In the genomic region with DNA sequence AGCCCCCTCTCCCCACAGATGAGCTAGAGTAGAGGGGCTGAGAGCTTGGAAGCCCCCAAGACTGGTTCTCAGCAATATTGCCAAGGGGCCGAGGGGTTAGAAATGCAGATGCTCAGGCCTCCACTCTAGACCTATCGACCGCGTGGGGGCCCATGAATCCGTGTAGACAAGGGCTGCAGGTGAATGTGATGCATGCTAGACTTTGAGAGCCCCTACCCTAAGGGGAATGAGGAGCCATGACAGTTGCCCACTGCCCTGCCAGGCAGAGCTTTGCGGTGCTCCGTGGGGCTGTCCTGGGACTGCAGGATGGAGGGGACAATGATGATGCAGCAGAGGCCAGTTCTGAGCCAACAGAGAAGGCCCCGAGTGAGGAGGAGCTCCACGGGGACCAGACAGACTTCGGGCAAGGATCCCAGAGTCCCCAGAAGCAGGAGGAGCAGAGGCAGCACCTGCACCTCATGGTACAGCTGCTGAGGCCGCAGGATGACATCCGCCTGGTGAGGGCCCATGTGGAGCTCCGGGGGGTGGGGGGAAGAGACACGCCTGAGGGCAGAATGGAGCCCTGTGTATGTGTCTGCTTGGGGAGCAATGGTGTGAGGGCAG, we compare ENCODE assay signal across 8 cellular contexts. TPM values are rescaled to one million over a fixed set of nuclear protein-coding genes. Genes with fewer than 3 reads are reported as not detected.
DNase-seq lines count a peak whose midpoint lies in the region; ATAC-seq and TF ChIP-seq lines count a peak whose summit lies in the region.

No MANE protein-coding gene starts in this region.

- no peaks in the 10 kb centered on the region; the same call in 2 of the 3 replicates for H3K36me3 Mint-ChIP-seq in GM23338 (ENCODE audit: low read depth)
- H3K36me3 Mint-ChIP-seq in WTC11: peaks cover 1% of the 10 kb centered on the region; the same call in 1 of the 2 replicates

- H3K27me3 Mint-ChIP-seq in GM23338 (ENCODE audit: insufficient read depth, low read depth, poor library complexity) (peaks cover 11% of the 10 kb centered on the region), WTC11 (ENCODE audit: low read depth) (peaks cover 4% of the 10 kb centered on the region; the same call in 1 of the 2 replicates)

- no peak for TF ChIP-seq POLR2A in gastrocnemius medialis (IDR thresholded peaks at IDR 0.05)
- no peak for TF ChIP-seq POLR2A in testis (IDR thresholded peaks at IDR 0.05)

- H3K36me3 ChIP-seq in GM23338 (ENCODE audit: insufficient read depth) (no peaks in the 10 kb centered on the region), gastrocnemius medialis (peaks cover 0 to 8% of the 10 kb centered on the region in 2 donors), testis (ENCODE audit: low read depth, missing control alignments) (no peaks in the 10 kb centered on the region)

- H3K4me3 ChIP-seq in GM23338: peak overlapping the region; percentile 87
- H3K4me3 ChIP-seq in right cardiac atrium (ENCODE audit: low read length): no peak overlapping the region
- H3K4me3 ChIP-seq in gastrocnemius medialis: peak overlapping the region; percentile 76 to 94 (median 90)
- peak overlapping the region in 1 of 2 donors; percentile 93 for H3K4me3 ChIP-seq in testis

- WGBS in right cardiac atrium: 84% methylated on average over 14 of the region's 14 CpGs
- 56 to 84% methylated on average over 8 to 14 of the region's 14 CpGs for WGBS in testis, 2 donors

- H3K27ac Mint-ChIP-seq in GM23338 (no peak overlapping the region), WTC11 (no peak overlapping the region)

- H3K4me1 Mint-ChIP-seq in GM23338 (peaks cover 3% of the 10 kb centered on the region; the same call in 1 of the 3 replicates), WTC11 (peaks cover 11% of the 10 kb centered on the region)

- H3F3A ChIP-seq in GM23338 (replicated peaks; ENCODE audit: low read depth): peaks cover 4% of the 10 kb centered on the region; the same call in 1 of the 2 replicates

- CTCF ChIA-PET in WTC11 (lab: Charles Lee): interaction anchor here (0.6 to 5.3 kb wide), 9 partner anchors 11 to 689 kb away, joined by 3 to 103 read pairs (median 3); a partner anchor contains a TSS

- ATAC-seq in GM23338 (no peak), WTC11 (no peak), right cardiac atrium (no peak), gastrocnemius medialis (no peak), GM18907 (IDR thresholded peaks at IDR 0.05; ENCODE audit: unreplicated experiment) (no peak)

- POLR2A ChIA-PET in WTC11 (lab: Charles Lee): interaction anchor here (0.5 to 1.2 kb wide), 2 partner anchors 22 to 161 kb away, joined by 3 read pairs; no protein-coding TSS in a partner anchor

- no peaks in the 10 kb centered on the region for H3K79me2 ChIP-seq in GM23338 (replicated peaks; ENCODE audit: insufficient read depth)

- H3K9me3 ChIP-seq in right cardiac atrium (ENCODE audit: control insufficient read depth, low read length) (no peaks in the 10 kb centered on the region), gastrocnemius medialis (no peaks in the 10 kb centered on the region), testis (no peaks in the 10 kb centered on the region)

- H4K20me1 ChIP-seq in GM23338 (replicated peaks; ENCODE audit: insufficient read depth): no peaks in the 10 kb centered on the region

- DNase-seq in GM23338 (ENCODE audit: low spot score) (no peak), WTC11 (ENCODE audit: low spot score) (peak; percentile 10), right cardiac atrium (peak in 2 of 3 donors; percentile 10 to 47), gastrocnemius medialis (no peak), NCI-H2107 treated with DMSO at 0.1 percent for 48 hours (lab: John Stamatoyannopoulos, UW; ENCODE audit: unreplicated experiment) (no peak), NCI-H187 (lab: John Stamatoyannopoulos, UW) (no peak), testis (no peak)

- H3K9me2 ChIP-seq in GM23338 (ENCODE audit: insufficient read depth): no peaks in the 10 kb centered on the region

- H3K9me3 Mint-ChIP-seq in GM23338 (no peaks in the 10 kb centered on the region), WTC11 (no peaks in the 10 kb centered on the region)

- intact Hi-C loops in right cardiac atrium (cut with DNase I) (no loop called here), gastrocnemius medialis (cut with DNase I; ENCODE audit: low total_unique reads) (loop anchor here (5.0 kb wide), 1 partner anchor 37 kb away; a partner anchor contains a TSS), testis (cut with DNase I; ENCODE audit: low total_unique reads) (no loop called here)

- no peak overlapping the region; the same call in 1 of the 2 replicates for H2AFZ ChIP-seq in GM23338

- no peak for TF ChIP-seq CTCF in GM23338 (conservative IDR thresholded peaks at IDR 0.05; ENCODE audit: low read depth in 2 of 2)
- TF ChIP-seq CTCF in WTC11 (IDR thresholded peaks at IDR 0.05): no peak
- TF ChIP-seq CTCF in gastrocnemius medialis (IDR thresholded peaks at IDR 0.05 in 4 of 5, conservative IDR thresholded peaks at IDR 0.05 in 1 of 5): no peak
- TF ChIP-seq CTCF in testis (IDR thresholded peaks at IDR 0.05): no peak

- in situ Hi-C loops in gastrocnemius medialis (cut with MboI; ENCODE audit: low sequenced_read_pairs in 4 of 4): no loop called here

- peak overlapping the region; percentile 75; the same call in 2 of the 3 replicates for H3K4me3 Mint-ChIP-seq in GM23338
- peak overlapping the region; percentile 58 for H3K4me3 Mint-ChIP-seq in WTC11

- H3K4me1 ChIP-seq in GM23338 (ENCODE audit: insufficient read depth) (peaks cover 15% of the 10 kb centered on the region; the same call in 1 of the 2 replicates), right cardiac atrium (ENCODE audit: control insufficient read depth, insufficient read depth, low read length) (peaks cover 3% of the 10 kb centered on the region), gastrocnemius medialis (peaks cover 20 to 25% of the 10 kb centered on the region in 2 donors), testis (peaks cover 20% of the 10 kb centered on the region)

- H3K27ac ChIP-seq in GM23338 (ENCODE audit: low read depth): no peak overlapping the region
- no peak overlapping the region for H3K27ac ChIP-seq in right cardiac atrium (ENCODE audit: low read length)
- H3K27ac ChIP-seq in gastrocnemius medialis: peak overlapping the region in 2 of 4 donors; percentile 83 to 89
- H3K27ac ChIP-seq in testis: no peak overlapping the region

- H3K27me3 ChIP-seq in GM23338 (ENCODE audit: insufficient read depth) (no peaks in the 10 kb centered on the region), right cardiac atrium (ENCODE audit: control insufficient read depth, insufficient read depth) (no peaks in the 10 kb centered on the region), gastrocnemius medialis (no peaks in the 10 kb centered on the region), testis (no peaks in the 10 kb centered on the region)

- peak overlapping the region; percentile 96 for H3K4me2 ChIP-seq in GM23338

TF ChIP-seq in WTC11, 78 proteins besides CTCF, POLR2A, EP300 and RAD21:
- TF ChIP-seq JUN (CRISPR knock-in tag; IDR thresholded peaks at IDR 0.05) (no peak), FOXP1 (CRISPR knock-in tag; IDR thresholded peaks at IDR 0.05; ENCODE audit: borderline replicate concordance) (peak; percentile 25; the same call in 1 of the 2 replicates)

RNA-seq across cellular contexts. Expression of a gene that starts 1.3 kb away (rescaled TPM):
- 40.0 and 45.8 TPM in 2 replicates for total RNA-seq in GM23338 (2014; rRNA removed; shearing (Covaris generic))
- polyA plus RNA-seq in GM23338 (2016; fragmentation: Nextera tagmentation; extraction: Ambion mirVana) (17.8 and 25.1 TPM in 2 replicates), right cardiac atrium (14.9 TPM), testis (ENCODE audit: insufficient read depth, low read depth, low replicate concordance) (8.6 TPM)
- total RNA-seq in WTC11 (2021) (34.8 to 43.4 TPM (median 42.3 TPM) in 3 replicates), right cardiac atrium (10 to 100 TPM; 23.9 to 25.9 (median 25.1) TPM), gastrocnemius medialis (10 to 100 TPM in 2 of 4 donors, 1 to 10 TPM in 2; 7.9 to 16.3 (median 11.9) TPM), testis (1 to 10 TPM; 6.9 to 9.8 TPM)

RNA-seq across cellular contexts. Expression of a gene that starts 15.5 kb away (rescaled TPM):
- 15.7 and 30.8 TPM in 2 replicates for total RNA-seq in GM23338 (2014; rRNA removed; shearing (Covaris generic))
- polyA plus RNA-seq in GM23338 (2016; fragmentation: Nextera tagmentation; extraction: Ambion mirVana): 19.5 and 20.3 TPM in 2 replicates
- 36.8 to 55.5 TPM (median 42.4 TPM) in 3 replicates for total RNA-seq in WTC11 (2021)
- 10 to 100 TPM; 20.0 to 25.3 (median 22.8) TPM for total RNA-seq in right cardiac atrium
- 18.0 TPM for polyA plus RNA-seq in right cardiac atrium
- total RNA-seq in gastrocnemius medialis: 10 to 100 TPM in 1 of 4 donors, 1 to 10 TPM in 3; 5.8 to 10.6 (median 9.7) TPM
- total RNA-seq in testis: 10 to 100 TPM; 66.2 to 73.3 TPM
- 32.8 TPM for polyA plus RNA-seq in testis (ENCODE audit: insufficient read depth, low read depth, low replicate concordance)

RNA-seq across cellular contexts. Expression of a gene that starts 38.3 kb away (rescaled TPM):
- total RNA-seq in GM23338 (2014; rRNA removed; shearing (Covaris generic)): 62.2 and 72.5 TPM in 2 replicates
- 19.5 and 21.7 TPM in 2 replicates for polyA plus RNA-seq in GM23338 (2016; fragmentation: Nextera tagmentation; extraction: Ambion mirVana)
- total RNA-seq in WTC11 (2021): 59.4 to 68.1 TPM (median 61.4 TPM) in 3 replicates
- total RNA-seq in right cardiac atrium: 10 to 100 TPM; 50.4 to 56.5 (median 52.5) TPM
- polyA plus RNA-seq in right cardiac atrium: 56.6 TPM
- total RNA-seq in gastrocnemius medialis: 10 to 100 TPM; 40.2 to 79.8 (median 68.4) TPM
- 10 to 100 TPM; 64.3 to 87.6 TPM for total RNA-seq in testis
- 45.6 TPM for polyA plus RNA-seq in testis (ENCODE audit: insufficient read depth, low read depth, low replicate concordance)

RNA-seq across cellular contexts. Expression of a gene that starts 48.7 kb away (rescaled TPM):
- 15.9 and 23.0 TPM in 2 replicates for total RNA-seq in GM23338 (2014; rRNA removed; shearing (Covaris generic))
- polyA plus RNA-seq in GM23338 (2016; fragmentation: Nextera tagmentation; extraction: Ambion mirVana) (16.2 and 18.8 TPM in 2 replicates), right cardiac atrium (124 TPM), testis (ENCODE audit: insufficient read depth, low read depth, low replicate concordance) (54.6 TPM)
- total RNA-seq in WTC11 (2021) (30.3 to 38.3 TPM (median 37.7 TPM) in 3 replicates), right cardiac atrium (10 to 100 TPM; 53.8 to 86.6 (median 65.3) TPM), gastrocnemius medialis (100 to 1,000 TPM in 2 of 4 donors, 10 to 100 TPM in 2; 57.4 to 115 (median 87.9) TPM), testis (10 to 100 TPM; 53.8 to 59.1 TPM)

Comparison
In these comparisons a context has a peak if more than half of its experiments do, and no peak if none do; other contexts are left out.
1. DNase-seq: peak in WTC11 (single experiment) and right cardiac atrium (2 of 3); none in GM23338 (single experiment), gastrocnemius medialis (0 of 2), NCI-H2107 treated with DMSO at 0.1 percent for 48 hours (single experiment), NCI-H187 (0 of 2) and testis (single experiment).